In genomic region chr15:75688831-75689230, GRCh38 we compare ENCODE assay signal across 9 cellular contexts.
"Had no signal": no experiment of that assay in that cellular context is flagged by ENCODE, and none has a peak within 500 bp of the region (broad histone marks: within the 10 kb centered on the region; RNA-seq: fewer than 3 reads in every experiment).

No MANE protein-coding gene starts in this region.

- H3K4me3 ChIP-seq: GM23248, GM23338, HAP-1 had no signal

- H3K4me2 ChIP-seq: GM23338 had no signal

- DNase-seq: GM23248, GOT3, H7, H9, HCEC 1CT, HFFc6 had no signal

- ATAC-seq: GM23338, HCT116 had no signal

- H3K27ac ChIP-seq: GM23248 had no signal

- H3K4me1 ChIP-seq: HAP-1 had no signal

- H3K9ac ChIP-seq: GM23248 had no signal

- H3K9me3 ChIP-seq: HAP-1 had no signal

- H3K36me3 ChIP-seq: HAP-1 had no signal

- H2AFZ ChIP-seq: GM23248, GM23338 had no signal
